ENCODE assay signal across 32 cellular contexts in genomic region chr17:75194879-75195278, GRCh38. TPM values are rescaled to one million over a fixed set of nuclear protein-coding genes. Genes with fewer than 3 reads are reported as not detected.
A peak's percentile ranks its signal among the peaks of the same experiment; 100 is the strongest.
DNase-seq lines count a peak whose midpoint lies in the region; TF ChIP-seq lines count a peak whose summit lies in the region.
"Had no signal": no experiment of that assay in that cellular context is flagged by ENCODE, and none has a peak within 500 bp of the region (broad histone marks: within the 10 kb centered on the region; RNA-seq: fewer than 3 reads in every experiment).

No MANE protein-coding gene starts in this region.

- TF ChIP-seq CTCF in AG10803 (conservative IDR thresholded peaks at IDR 0.05; ENCODE audit: low read length) (no peak), transverse colon (IDR thresholded peaks at IDR 0.05) (no peak)

- POLR2A ChIA-PET in HEK293T (lab: Yijun Ruan, JAX), result no interaction called here

- no peaks in the 10 kb centered on the region for H3K27me3 ChIP-seq in transverse colon
- H3K27me3 ChIP-seq: esophagus squamous epithelium, gastrocnemius medialis, pancreas, right atrium auricular region, upper lobe of left lung had no signal

- in situ Hi-C loops in transverse colon (cut with MboI; ENCODE audit: low pct_ligation_motif_present in 1 of 4, low pct_unique_long_range_greater_than_20kb in 1 of 4, low sequenced_read_pairs in 3 of 4), result loop anchor here in 1 of 4 donors (25.0 kb wide), 1 partner anchor 233 kb away; the partner anchor contains the start of gene HID1

- CTCF ChIA-PET in HEK293T (lab: Yijun Ruan, JAX), result no interaction called here

- 65 to 79% methylated on average over 3 to 4 of the region's 5 CpGs for WGBS in transverse colon (ENCODE audit: low coverage in 1 of 2), 2 donors

- TF ChIP-seq POLR2A in transverse colon (IDR thresholded peaks at IDR 0.05), result no peak

- H3K9me3 ChIP-seq in transverse colon, result no peaks in the 10 kb centered on the region
- H3K9me3 ChIP-seq: Caco-2, esophagus squamous epithelium, gastrocnemius medialis, pancreas, right atrium auricular region, SK-N-SH, upper lobe of left lung had no signal

- no peaks in the 10 kb centered on the region for H3K36me3 ChIP-seq in transverse colon
- H3K36me3 ChIP-seq: esophagus squamous epithelium, gastrocnemius medialis, pancreas, right atrium auricular region, upper lobe of left lung had no signal

- DNase-seq in AG10803 (ENCODE audit: low read depth) (peak; percentile 49), HEK293T (ENCODE audit: extremely low spot score) (no peak), amniotic epithelial cell (ENCODE audit: low read depth) (peak; percentile 27), kidney tubule cell (ENCODE audit: low spot score) (peak; percentile 98), GF-D8 (lab: John Stamatoyannopoulos, UW) (no peak), putamen (ENCODE audit: low spot score) (no peak), NCI-H82 treated with DMSO at 0.1 percent for 48 hours (lab: John Stamatoyannopoulos, UW; ENCODE audit: unreplicated experiment) (no peak), transverse colon (no peak)
- DNase-seq: activated CD4-positive, alpha-beta memory T cell treated with anti-CD3 and anti-CD28 coated beads for 36 hours; activated CD4-positive, CD25-positive, alpha-beta regulatory T cell treated with anti-CD3 and anti-CD28 coated beads, Interleukin-2, amount 50 U/mL, for 72 hours; activated CD8-positive, alpha-beta memory T cell treated with anti-CD3 and anti-CD28 coated beads, Interleukin-2, amount 50 U/mL, for 48 hours; C1 segment of cervical spinal cord; Caco-2; caudate nucleus; dermis blood vessel endothelial cell; esophagus squamous epithelium; gastrocnemius medialis; H7; hypothalamus; immature natural killer cell; left ventricle myocardium superior; naive thymus-derived CD8-positive, alpha-beta T cell; NCI-H1436; NCI-H446; NCI-H774; pancreas; SK-N-SH; stimulated activated CD4-positive, alpha-beta T cell treated with anti-CD3 and anti-CD28 coated beads, Interleukin-2, amount 100 ng/mL, for 48 hours; T-helper 17 cell; upper lobe of left lung had no signal

- TF ChIP-seq EP300 in transverse colon (IDR thresholded peaks at IDR 0.05; ENCODE audit: low read depth), result no peak

- intact Hi-C loops in transverse colon (cut with DNase I; ENCODE audit: low total_unique reads), result no loop called here

- no peak overlapping the region for H3K27ac ChIP-seq in transverse colon
- H3K27ac ChIP-seq: esophagus squamous epithelium, gastrocnemius medialis, KMS-11, pancreas, right atrium auricular region, upper lobe of left lung had no signal

- no peaks in the 10 kb centered on the region for H3K4me1 ChIP-seq in transverse colon
- H3K4me1 ChIP-seq: Caco-2, esophagus squamous epithelium, gastrocnemius medialis, pancreas, right atrium auricular region had no signal

- no peak overlapping the region for H3K4me3 ChIP-seq in AG10803 (ENCODE audit: low read length)
- no peak overlapping the region for H3K4me3 ChIP-seq in transverse colon
- H3K4me3 ChIP-seq: esophagus squamous epithelium, gastrocnemius medialis, pancreas, right atrium auricular region, upper lobe of left lung had no signal

TF ChIP-seq in HEK293T, 16 proteins besides CTCF, POLR2A, EP300 and RAD21:
- no peak for TF ChIP-seq FOXK2 (IDR thresholded peaks at IDR 0.05)
- peak; percentile 62; the same call in 1 of the 2 replicates for TF ChIP-seq ZNF384 (IDR thresholded peaks at IDR 0.05)
- TF ChIP-seq FOXM1 (IDR thresholded peaks at IDR 0.05; ENCODE audit: borderline replicate concordance), result no peak
- no peak for TF ChIP-seq NFRKB (IDR thresholded peaks at IDR 0.05)

RNA-seq across cellular contexts. Expression of gene NUP85, which starts 10.6 kb away (rescaled TPM):
- total RNA-seq in transverse colon, result 100 to 1,000 TPM in 1 of 4 donors, 10 to 100 TPM in 3; 13.1 to 204 (median 31.8) TPM

RNA-seq across cellular contexts. Expression of gene SUMO2, which starts 12.1 kb away (rescaled TPM):
- 10 to 100 TPM in 3 of 4 donors, 1 to 10 TPM in 1; 6.4 to 56.5 (median 47.9) TPM for total RNA-seq in transverse colon

RNA-seq across cellular contexts. Expression of gene JPT1, which starts 40.6 kb away (rescaled TPM):
- total RNA-seq in transverse colon, result 100 to 1,000 TPM in 3 of 4 donors, 10 to 100 TPM in 1; 61.7 to 293 (median 219) TPM

Comparison
In these comparisons a context has a peak if more than half of its experiments do, and no peak if none do; other contexts are left out.
1. DNase-seq: peak in AG10803 (single experiment), amniotic epithelial cell (single experiment) and kidney tubule cell (single experiment); none in HEK293T (single experiment), GF-D8 (single experiment), putamen (single experiment), NCI-H82 treated with DMSO at 0.1 percent for 48 hours (single experiment) and transverse colon (single experiment).